19 cellular contexts compared by ENCODE assay signal in genomic region chr21:25582164-25582563, GRCh38. TPM values are rescaled to one million over a fixed set of nuclear protein-coding genes. Genes with fewer than 3 reads are reported as not detected.
"Had no signal": no experiment of that assay in that cellular context is flagged by ENCODE, and none has a peak within 500 bp of the region (broad histone marks: within the 10 kb centered on the region; RNA-seq: fewer than 3 reads in every experiment).

No MANE protein-coding gene starts in this region.

- H3K27me3 Mint-ChIP-seq: activated CD4-positive, alpha-beta T cell treated with anti-CD3 and anti-CD28 coated beads for 36 hours; stimulated activated naive CD8-positive, alpha-beta T cell treated with anti-CD3 and anti-CD28 coated beads, Interleukin-15, amount 100 ng/mL, for 72 hours had no signal

- H3K4me3 Mint-ChIP-seq: activated CD4-positive, alpha-beta T cell treated with anti-CD3 and anti-CD28 coated beads for 36 hours; mesothelial cell of epicardium; nephron; stimulated activated naive CD8-positive, alpha-beta T cell treated with anti-CD3 and anti-CD28 coated beads, Interleukin-15, amount 100 ng/mL, for 72 hours; T-helper 1 cell treated with Interleukin-12 subunit alpha and Interleukin-12 subunit beta and Interleukin-4 antibody, amounts not matched to agents 30 μg/mL and 1 μg/mL, for 36 hours had no signal

- H3K9me3 Mint-ChIP-seq: mesothelial cell of epicardium; nephron; T-helper 1 cell treated with Interleukin-12 subunit alpha and Interleukin-12 subunit beta and Interleukin-4 antibody, amounts not matched to agents 30 μg/mL and 1 μg/mL, for 36 hours had no signal

- FAIRE-seq: keratinocyte had no signal

- DNase-seq: activated CD4-positive, alpha-beta T cell treated with anti-CD3 and anti-CD28 coated beads, Interleukin-2, amount 50 U/mL, for 48 hours; activated gamma-delta T cell treated with Interleukin-2 at 50 U/mL for 16 hours; aorta; brain microvascular endothelial cell; erythroblast; hypothalamus; lower lobe of right lung; nucleus accumbens; retina; stimulated activated CD4-positive, alpha-beta T cell treated with anti-CD3 and anti-CD28 coated beads, Interleukin-12 subunit alpha, Interleukin-12 subunit beta, amount 100 ng/mL, for 4 hours; stimulated activated CD4-positive, alpha-beta T cell treated with anti-CD3 and anti-CD28 coated beads, Interleukin-1b, Interleukin-23, amount 100 ng/mL, for 48 hours; stimulated activated naive CD8-positive, alpha-beta T cell treated with anti-CD3 and anti-CD28 coated beads, Interleukin-15, amount 100 ng/mL, for 72 hours; trophoblast cell had no signal

- H3K27ac Mint-ChIP-seq: activated CD4-positive, alpha-beta T cell treated with anti-CD3 and anti-CD28 coated beads for 36 hours; mesothelial cell of epicardium; nephron; T-helper 1 cell treated with Interleukin-12 subunit alpha and Interleukin-12 subunit beta and Interleukin-4 antibody, amounts not matched to agents 30 μg/mL and 1 μg/mL, for 36 hours had no signal

- H3K4me1 Mint-ChIP-seq: mesothelial cell of epicardium, nephron had no signal

- ATAC-seq: activated CD4-positive, alpha-beta T cell treated with anti-CD3 and anti-CD28 coated beads for 36 hours; lower lobe of right lung had no signal

RNA-seq across cellular contexts. Expression of gene JAM2, which starts 56.9 kb away (rescaled TPM):
- total RNA-seq: SJSA1 had no signal
- polyA plus RNA-seq: keratinocyte had no signal
